Comparison of ENCODE assay signal across 12 cellular contexts in genomic region chr18:12041561-12041960, GRCh38. TPM values are rescaled to one million over a fixed set of nuclear protein-coding genes. Genes with fewer than 3 reads are reported as not detected.
DNase-seq lines count a peak whose midpoint lies in the region; ATAC-seq, FAIRE-seq and TF ChIP-seq lines count a peak whose summit lies in the region.
"Had no signal": no experiment of that assay in that cellular context is flagged by ENCODE, and none has a peak within 500 bp of the region (broad histone marks: within the 10 kb centered on the region; RNA-seq: fewer than 3 reads in every experiment).

No MANE protein-coding gene starts in this region.

- peak; percentile 17 for DNase-seq in stimulated activated CD4-positive, alpha-beta T cell treated with anti-CD3 and anti-CD28 coated beads, Interleukin-15, amount 100 ng/mL, for 24 hours
- DNase-seq in stimulated activated CD4-positive, alpha-beta T cell treated with anti-CD3 and anti-CD28 coated beads, Interleukin-2, amount 100 ng/mL, for 24 hours, result no peak
- peak; percentile 83 for DNase-seq in MV-4-11 (lab: John Stamatoyannopoulos, UW)
- peak; percentile 66 for DNase-seq in epithelial cell of prostate (ENCODE audit: low read depth, low spot score)
- DNase-seq in urothelium cell line (ENCODE audit: low spot score), result peak; percentile 62
- DNase-seq in sigmoid colon, result no peak
- DNase-seq in left colon, result no peak
- DNase-seq: glutamatergic neuron, KBM-7, WERI-Rb-1 had no signal

- H3K36me3 ChIP-seq in sigmoid colon, result no peaks in the 10 kb centered on the region
- H3K36me3 ChIP-seq: WERI-Rb-1 had no signal

- 74 to 81% methylated on average over 5 of the region's 5 CpGs for WGBS in sigmoid colon, 2 donors

- no peak for TF ChIP-seq CTCF in sigmoid colon (IDR thresholded peaks at IDR 0.05)

- no peak for ATAC-seq in GM19397 (IDR thresholded peaks at IDR 0.05; ENCODE audit: unreplicated experiment)
- no peak for ATAC-seq in left colon

- intact Hi-C loops in sigmoid colon (cut with DNase I) (no loop called here), left colon (cut with DNase I, micrococcal nuclease) (loop anchor here in 1 of 2 donors (10.0 kb wide), 1 partner anchor 307 kb away; no protein-coding TSS in a partner anchor)

- no peak for FAIRE-seq in urothelium cell line (lab: Jason Lieb, UNC)

- no peak overlapping the region for H3K4me3 ChIP-seq in sigmoid colon

- H3K4me1 ChIP-seq in sigmoid colon, result peaks cover 0 to 14% (median 9%) of the 10 kb centered on the region in 4 donors

- no peaks in the 10 kb centered on the region for H3K9me3 ChIP-seq in sigmoid colon

- no peak for TF ChIP-seq POLR2A in sigmoid colon (IDR thresholded peaks at IDR 0.05)

- TF ChIP-seq EP300 in sigmoid colon (IDR thresholded peaks at IDR 0.05), result no peak

- H3K27ac ChIP-seq in epithelial cell of prostate (no peak overlapping the region), sigmoid colon (no peak overlapping the region)
- H3K27ac ChIP-seq: WERI-Rb-1 had no signal

- H3K27me3 ChIP-seq in sigmoid colon, result no peaks in the 10 kb centered on the region

RNA-seq across cellular contexts. Expression of gene ANKRD62, which starts 52.1 kb away (rescaled TPM):
- total RNA-seq in sigmoid colon (under 1 TPM in 1 of 4 donors, not detected in 3; 0.55 TPM), left colon (under 1 TPM; 0.37 to 0.73 TPM)
- under 1 TPM in 1 of 3 donors, not detected in 2; 0.03 TPM for polyA plus RNA-seq in sigmoid colon
- total RNA-seq: neural crest cell had no signal

Comparison
In these comparisons a context has a peak if more than half of its experiments do, and no peak if none do; other contexts are left out.
1. DNase-seq: peak in stimulated activated CD4-positive, alpha-beta T cell treated with anti-CD3 and anti-CD28 coated beads, Interleukin-15, amount 100 ng/mL, for 24 hours (single experiment), MV-4-11 (single experiment), epithelial cell of prostate (single experiment) and urothelium cell line (single experiment); none in stimulated activated CD4-positive, alpha-beta T cell treated with anti-CD3 and anti-CD28 coated beads, Interleukin-2, amount 100 ng/mL, for 24 hours (0 of 2), sigmoid colon (single experiment) and left colon (0 of 2).